Comparison of ENCODE assay signal across 17 cellular contexts in genomic region chr13:23852351-23852750, GRCh38. TPM values are rescaled to one million over a fixed set of nuclear protein-coding genes. Genes with fewer than 3 reads are reported as not detected.
"Had no signal": no experiment of that assay in that cellular context is flagged by ENCODE, and none has a peak within 500 bp of the region (broad histone marks: within the 10 kb centered on the region; RNA-seq: fewer than 3 reads in every experiment).

No MANE protein-coding gene starts in this region.

- H3K36me3 ChIP-seq: colonic mucosa, ovary, upper lobe of right lung had no signal

- H3K27me3 Mint-ChIP-seq: stimulated activated naive CD8-positive, alpha-beta T cell treated with anti-CD3 and anti-CD28 coated beads, Interleukin-15, Interleukin-2, amounts not matched to agents 100 ng/mL and 50 ng/mL, for 24 hours had no signal

- H3K4me1 ChIP-seq: colonic mucosa, upper lobe of right lung had no signal

- H3K27ac ChIP-seq: colonic mucosa, left ventricle myocardium inferior, ovary, upper lobe of right lung had no signal

- H3K27me3 ChIP-seq: colonic mucosa, ovary, upper lobe of right lung had no signal

- H3K4me3 Mint-ChIP-seq: activated CD8-positive, alpha-beta T cell treated with anti-CD3 and anti-CD28 coated beads, Interleukin-2, amount 10 ng/mL, durations not matched to agents 7 days and 5 days; neural crest cell; stimulated activated naive CD8-positive, alpha-beta T cell treated with anti-CD3 and anti-CD28 coated beads, Interleukin-15, Interleukin-2, amounts not matched to agents 100 ng/mL and 50 ng/mL, for 24 hours had no signal

- ATAC-seq: activated CD8-positive, alpha-beta T cell treated with anti-CD3 and anti-CD28 coated beads, Interleukin-2, amount 10 ng/mL, durations not matched to agents 7 days and 5 days; upper lobe of right lung had no signal

- H3K9me3 ChIP-seq: colonic mucosa, left ventricle myocardium inferior, ovary, upper lobe of right lung had no signal

- H3K27ac Mint-ChIP-seq: activated CD8-positive, alpha-beta T cell treated with anti-CD3 and anti-CD28 coated beads, Interleukin-2, amount 10 ng/mL, durations not matched to agents 7 days and 5 days; stimulated activated naive CD8-positive, alpha-beta T cell treated with anti-CD3 and anti-CD28 coated beads, Interleukin-15, Interleukin-2, amounts not matched to agents 100 ng/mL and 50 ng/mL, for 24 hours had no signal

- H3K4me3 ChIP-seq: colonic mucosa, left ventricle myocardium inferior, ovary, upper lobe of right lung had no signal

- H3K4me1 Mint-ChIP-seq: neural crest cell had no signal

- FAIRE-seq: endothelial cell of umbilical vein, keratinocyte had no signal

- H3K9me3 Mint-ChIP-seq: neural crest cell; stimulated activated naive CD8-positive, alpha-beta T cell treated with anti-CD3 and anti-CD28 coated beads, Interleukin-15, Interleukin-2, amounts not matched to agents 100 ng/mL and 50 ng/mL, for 24 hours had no signal

- DNase-seq: activated CD4-positive, alpha-beta T cell treated with anti-CD3 and anti-CD28 coated beads for 48 hours; activated CD8-positive, alpha-beta memory T cell treated with anti-CD3 and anti-CD28 coated beads, Interleukin-2, amount 50 U/mL, for 48 hours; activated CD8-positive, alpha-beta T cell treated with anti-CD3 and anti-CD28 coated beads, Interleukin-2, amount 10 ng/mL, durations not matched to agents 7 days and 5 days; caudate nucleus; colonic mucosa; foreskin melanocyte; head of caudate nucleus; left ventricle myocardium inferior; ovary; stimulated activated CD4-positive, alpha-beta T cell treated with anti-CD3 and anti-CD28 coated beads, Interleukin-2, amount 100 ng/mL, for 48 hours; upper lobe of right lung had no signal

RNA-seq across cellular contexts. Expression of gene C1QTNF9B, which starts 45.0 kb away (rescaled TPM):
- total RNA-seq: activated CD8-positive, alpha-beta T cell treated with anti-CD3 and anti-CD28 coated beads, Interleukin-2, amount 10 ng/mL, durations not matched to agents 7 days and 5 days; endothelial cell of umbilical vein; mesenteric fat pad; neural crest cell; temporal lobe; upper lobe of right lung had no signal
- polyA plus RNA-seq: keratinocyte had no signal
